1 cellular context compared by ENCODE assay signal in the genomic region with DNA sequence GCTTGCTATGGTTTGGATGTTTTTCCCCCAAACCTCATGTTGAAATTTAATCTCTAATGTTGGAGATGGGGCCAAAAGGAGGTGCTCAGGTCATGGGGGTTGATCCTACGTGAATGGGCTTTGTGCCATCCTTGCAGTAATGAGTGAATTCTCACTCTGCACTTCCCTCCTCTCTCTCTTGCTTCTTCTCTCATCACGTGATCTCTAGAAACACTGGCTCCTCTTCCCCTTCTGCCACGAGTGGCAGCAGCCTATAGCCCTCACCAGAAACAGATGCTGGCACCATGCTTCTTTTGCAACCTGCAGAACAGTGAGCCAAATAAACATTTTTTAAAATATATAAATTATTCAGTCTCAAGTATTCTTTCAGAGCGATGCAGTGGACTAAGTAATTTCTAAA.
A peak's percentile ranks its signal among the peaks of the same experiment; 100 is the strongest.
TF ChIP-seq lines count a peak whose summit lies in the region.

No MANE protein-coding gene starts in this region.

TF ChIP-seq in K562, 482 proteins besides CTCF, POLR2A, EP300 and RAD21 (continued from another document):
- TF ChIP-seq, protein P1, sequence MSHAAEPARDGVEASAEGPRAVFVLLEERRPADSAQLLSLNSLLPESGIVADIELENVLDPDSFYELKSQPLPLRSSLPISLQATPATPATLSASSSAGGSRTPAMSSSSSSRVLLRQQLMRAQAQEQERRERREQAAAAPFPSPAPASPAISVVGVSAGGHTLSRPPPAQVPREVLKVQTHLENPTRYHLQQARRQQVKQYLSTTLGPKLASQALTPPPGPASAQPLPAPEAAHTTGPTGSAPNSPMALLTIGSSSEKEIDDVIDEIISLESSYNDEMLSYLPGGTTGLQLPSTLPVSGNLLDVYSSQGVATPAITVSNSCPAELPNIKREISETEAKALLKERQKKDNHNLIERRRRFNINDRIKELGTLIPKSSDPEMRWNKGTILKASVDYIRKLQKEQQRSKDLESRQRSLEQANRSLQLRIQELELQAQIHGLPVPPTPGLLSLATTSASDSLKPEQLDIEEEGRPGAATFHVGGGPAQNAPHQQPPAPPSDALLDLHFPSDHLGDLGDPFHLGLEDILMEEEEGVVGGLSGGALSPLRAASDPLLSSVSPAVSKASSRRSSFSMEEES (CRISPR knock-in tag; IDR thresholded peaks at IDR 0.05): peak; percentile 76
- no peak for TF ChIP-seq POLR3G (IDR thresholded peaks at IDR 0.05; ENCODE audit: extremely low read depth, insufficient read length, insufficient replicate concordance)
- TF ChIP-seq, protein P2, sequence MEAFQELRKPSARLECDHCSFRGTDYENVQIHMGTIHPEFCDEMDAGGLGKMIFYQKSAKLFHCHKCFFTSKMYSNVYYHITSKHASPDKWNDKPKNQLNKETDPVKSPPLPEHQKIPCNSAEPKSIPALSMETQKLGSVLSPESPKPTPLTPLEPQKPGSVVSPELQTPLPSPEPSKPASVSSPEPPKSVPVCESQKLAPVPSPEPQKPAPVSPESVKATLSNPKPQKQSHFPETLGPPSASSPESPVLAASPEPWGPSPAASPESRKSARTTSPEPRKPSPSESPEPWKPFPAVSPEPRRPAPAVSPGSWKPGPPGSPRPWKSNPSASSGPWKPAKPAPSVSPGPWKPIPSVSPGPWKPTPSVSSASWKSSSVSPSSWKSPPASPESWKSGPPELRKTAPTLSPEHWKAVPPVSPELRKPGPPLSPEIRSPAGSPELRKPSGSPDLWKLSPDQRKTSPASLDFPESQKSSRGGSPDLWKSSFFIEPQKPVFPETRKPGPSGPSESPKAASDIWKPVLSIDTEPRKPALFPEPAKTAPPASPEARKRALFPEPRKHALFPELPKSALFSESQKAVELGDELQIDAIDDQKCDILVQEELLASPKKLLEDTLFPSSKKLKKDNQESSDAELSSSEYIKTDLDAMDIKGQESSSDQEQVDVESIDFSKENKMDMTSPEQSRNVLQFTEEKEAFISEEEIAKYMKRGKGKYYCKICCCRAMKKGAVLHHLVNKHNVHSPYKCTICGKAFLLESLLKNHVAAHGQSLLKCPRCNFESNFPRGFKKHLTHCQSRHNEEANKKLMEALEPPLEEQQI (IDR thresholded peaks at IDR 0.05): no peak
